In genomic region chr7:74650055-74650454, GRCh38 we compare ENCODE assay signal across 8 cellular contexts. TPM values are rescaled to one million over a fixed set of nuclear protein-coding genes. Genes with fewer than 3 reads are reported as not detected.
DNase-seq lines count a peak whose midpoint lies in the region; ATAC-seq and TF ChIP-seq lines count a peak whose summit lies in the region.
"Not testable (repeated sequence)": the region's sequence is repeated elsewhere in the genome, so short reads cannot be mapped to it uniquely, and the experiment has no call there.

No MANE protein-coding gene starts in this region.

- ATAC-seq in GM21515 (IDR thresholded peaks at IDR 0.05; ENCODE audit: unreplicated experiment) (peak; percentile 73), HG03439 (IDR thresholded peaks at IDR 0.05; ENCODE audit: unreplicated experiment) (peak; percentile 83), naive B cell (ENCODE audit: low read depth in 2 of 2) (peak; percentile 99)

- not testable (repeated sequence) for H3K9ac ChIP-seq in SK-N-SH

- not testable (repeated sequence) for H3K36me3 Mint-ChIP-seq in naive B cell

- H3K79me2 ChIP-seq in SK-N-SH (ENCODE audit: insufficient read depth) = not testable (repeated sequence)

- TF ChIP-seq CTCF in SK-N-SH (IDR thresholded peaks at IDR 0.05); esophagus muscularis mucosa (IDR thresholded peaks at IDR 0.05): not testable (repeated sequence)

- not testable (repeated sequence) for H3K4me1 ChIP-seq in SK-N-SH (ENCODE audit: control insufficient read depth in 1 of 2, insufficient read depth in 2 of 2, low read depth in 1 of 2, low read length in 1 of 2); esophagus muscularis mucosa

- not testable (repeated sequence) for H3K27me3 ChIP-seq in SK-N-SH (ENCODE audit: insufficient read depth); esophagus muscularis mucosa

- H3K4me3 ChIP-seq in SK-N-SH (ENCODE audit: low read depth in 2 of 2, low read length in 1 of 2) = peak overlapping the region in 1 of 2 experiments; percentile 52; a peak in 2 of 4 replicates
- peak overlapping the region; percentile 8 to 36 (median 32) for H3K4me3 ChIP-seq in esophagus muscularis mucosa

- intact Hi-C loops in esophagus muscularis mucosa (cut with DNase I) = not testable (repeated sequence)

- TF ChIP-seq POLR2A in esophagus muscularis mucosa (IDR thresholded peaks at IDR 0.05; ENCODE audit: low read depth) = not testable (repeated sequence)

- TF ChIP-seq EP300 in SK-N-SH (IDR thresholded peaks at IDR 0.05; ENCODE audit: borderline replicate concordance in 1 of 2, low read depth in 1 of 2, low read length in 1 of 2) = peak in 1 of 2 experiments; percentile 28; a peak in 1 of 4 replicates
- not testable (repeated sequence) for TF ChIP-seq EP300 in esophagus muscularis mucosa (IDR thresholded peaks at IDR 0.05)

- H2AFZ ChIP-seq in SK-N-SH (ENCODE audit: low read depth) = peak overlapping the region; percentile 88

- not testable (repeated sequence) for H3K36me3 ChIP-seq in SK-N-SH (replicated peaks in 1 of 2; ENCODE audit: control insufficient read depth in 1 of 2, insufficient read depth in 2 of 2, low read length in 1 of 2); esophagus muscularis mucosa

- peak overlapping the region; percentile 83 to 94 (median 90) for H3K4me3 Mint-ChIP-seq in naive B cell

- peak overlapping the region; percentile 69 for H3K4me2 ChIP-seq in SK-N-SH

- H3K4me1 Mint-ChIP-seq in naive B cell = peaks cover 23 to 57% (median 30%) of the 10 kb centered on the region in 3 donors

- H3K27me3 Mint-ChIP-seq in naive B cell = not testable (repeated sequence)

- peak overlapping the region in 1 of 2 experiments; percentile 38; a peak in 1 of 4 replicates for H3K27ac ChIP-seq in SK-N-SH (ENCODE audit: low read depth in 2 of 2, low read length in 1 of 2)
- not testable (repeated sequence) for H3K27ac ChIP-seq in esophagus muscularis mucosa (replicated peaks in 1 of 4)

- CTCF ChIA-PET in SK-N-SH (lab: Yijun Ruan, JAX) = not testable (repeated sequence)

- POLR2A ChIA-PET in SK-N-SH (lab: Yijun Ruan, JAX) = not testable (repeated sequence)

- WGBS in SK-N-SH (ENCODE audit: low lambda C conversion rate) = 31% methylated on average over 11 of the region's 11 CpGs
- 30% methylated on average over 11 of the region's 11 CpGs for WGBS in esophagus muscularis mucosa

- TF ChIP-seq RAD21 in SK-N-SH (IDR thresholded peaks at IDR 0.05; ENCODE audit: low read length) = not testable (repeated sequence)

- DNase-seq in ELF-1 (ENCODE audit: low read depth, low spot score) (peak; percentile 25), SK-N-SH (peak; percentile 48), naive B cell (peak; percentile 72)
- DNase-seq in activated T-cell treated with anti-CD3 and anti-CD28 coated beads, Interleukin-2, amount 50 U/mL, for 48 hours = peak; percentile 87 to 88
- DNase-seq in esophagus muscularis mucosa (ENCODE audit: extremely low spot score) = not testable (repeated sequence)
- DNase-seq in stimulated activated CD8-positive, alpha-beta memory T cell treated with anti-CD3 and anti-CD28 coated beads, Interleukin-4, amount 100 ng/mL, for 48 hours = peak; percentile 89

- not testable (repeated sequence) for H3K9me2 ChIP-seq in SK-N-SH

- peak overlapping the region; percentile 87 to 98 (median 92) for H3K27ac Mint-ChIP-seq in naive B cell

- not testable (repeated sequence) for H4K20me1 ChIP-seq in SK-N-SH (ENCODE audit: insufficient read depth)

- H3F3A ChIP-seq in SK-N-SH (replicated peaks; ENCODE audit: insufficient read depth) = peaks cover 10% of the 10 kb centered on the region

- H3K9me3 Mint-ChIP-seq in naive B cell = not testable (repeated sequence)

- H3K9me3 ChIP-seq in SK-N-SH, esophagus muscularis mucosa: not testable (repeated sequence)

TF ChIP-seq in SK-N-SH, 30 proteins besides CTCF, POLR2A, EP300 and RAD21:
- peak; percentile 13; the same call in 1 of the 2 replicates for TF ChIP-seq TAF1 (IDR thresholded peaks at IDR 0.05; ENCODE audit: borderline replicate concordance, low read depth, low read length)
- peak; percentile 87 for TF ChIP-seq MEF2A (IDR thresholded peaks at IDR 0.05; ENCODE audit: borderline replicate concordance, low read depth)
- TF ChIP-seq JUND (IDR thresholded peaks at IDR 0.05) = peak; percentile 13; the same call in 1 of the 2 replicates
- TF ChIP-seq PBX3 (IDR thresholded peaks at IDR 0.05) = peak; percentile 42; the same call in 1 of the 2 replicates
- TF ChIP-seq FOSL2 (IDR thresholded peaks at IDR 0.05; ENCODE audit: borderline replicate concordance, low read depth) = peak; percentile 41; the same call in 1 of the 2 replicates
TF ChIP-seq in SK-N-SH: peak in this region for 5; not testable (repeated sequence) for 25.

RNA-seq across cellular contexts. Expression of gene GTF2I, which starts 7.5 kb away (rescaled TPM):
- 90.2 and 90.5 TPM in 2 replicates for polyA plus RNA-seq in SK-N-SH (2012; rRNA removed)
- polyA plus RNA-seq in SK-N-SH (2012; cell fraction: cytosol; rRNA removed) = 84.5 and 85.2 TPM in 2 replicates
- 569 and 584 TPM in 2 replicates for polyA plus RNA-seq in SK-N-SH (2012; cell fraction: nucleus; rRNA removed)
- 100 to 1,000 TPM; 101 to 169 (median 136) TPM for total RNA-seq in esophagus muscularis mucosa
- 100 to 1,000 TPM in 1 of 6 donors, 10 to 100 TPM in 5; 40.8 to 110 (median 85.1) TPM for polyA plus RNA-seq in naive B cell (ENCODE audit: low read depth in 6 of 6)
